In the genomic region with DNA sequence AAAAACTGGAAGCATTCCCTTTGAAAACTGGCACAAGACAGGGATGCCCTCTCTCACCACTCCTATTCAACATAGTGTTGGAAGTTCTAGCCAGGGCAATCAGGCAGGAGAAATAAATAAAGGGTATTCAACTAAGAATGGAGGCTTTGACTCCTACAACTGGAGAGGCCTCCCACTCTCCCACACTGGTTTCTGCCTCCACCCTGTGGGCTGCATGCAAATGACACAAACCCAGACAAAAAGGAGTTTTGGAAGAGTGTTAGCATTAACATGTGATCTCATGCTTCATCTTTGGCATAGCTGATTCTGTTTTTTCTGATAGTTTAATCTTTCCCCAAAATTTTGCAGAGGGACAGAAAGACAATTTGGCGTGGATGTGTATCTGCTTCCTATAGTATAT, we compare ENCODE assay signal across 10 cellular contexts.
DNase-seq lines count a peak whose midpoint lies in the region; ATAC-seq, FAIRE-seq and TF ChIP-seq lines count a peak whose summit lies in the region.
"Had no signal": no experiment of that assay in that cellular context is flagged by ENCODE, and none has a peak within 500 bp of the region (broad histone marks: within the 10 kb centered on the region; RNA-seq: fewer than 3 reads in every experiment).

No MANE protein-coding gene starts in this region.

- no peak overlapping the region for H3K4me3 ChIP-seq in endothelial cell of umbilical vein (replicated peaks in 1 of 3; ENCODE audit: insufficient read depth in 1 of 3, low read depth in 1 of 3, low read length in 3 of 3)

- CTCF ChIA-PET in endothelial cell of umbilical vein (lab: Charles Lee) = interaction anchor here (1.0 to 5.4 kb wide), 3 partner anchors 525 to 847 kb away, joined by 3 to 21 read pairs (median 3); no protein-coding TSS in a partner anchor
- CTCF ChIA-PET in activated CD8-positive, alpha-beta T cell treated with anti-CD3 and anti-CD28 coated beads for 36 hours (lab: Charles Lee) = interaction anchor here (0.6 to 1.3 kb wide), 2 partner anchors 13 to 301 kb away, joined by 3 read pairs; no protein-coding TSS in a partner anchor

- H2AFZ ChIP-seq in endothelial cell of umbilical vein (ENCODE audit: low read depth, low read length) = no peak overlapping the region

- no peaks in the 10 kb centered on the region for H3K9me1 ChIP-seq in endothelial cell of umbilical vein (replicated peaks; ENCODE audit: control insufficient read depth, extremely low read depth, insufficient read depth, low read length)

- DNase-seq in NCI-H1092 treated with DMSO at 0.1 percent for 48 hours (lab: John Stamatoyannopoulos, UW) (peak; percentile 0), NCI-H1092 (lab: John Stamatoyannopoulos, UW) (no peak), MV-4-11 (lab: John Stamatoyannopoulos, UW) (peak; percentile 32), endothelial cell of umbilical vein (ENCODE audit: low read depth, low spot score) (peak; percentile 16), progenitor cell of endocrine pancreas (ENCODE audit: low spot score, unreplicated experiment) (no peak), NOMO-1 treated with dmso at 0.1 percent for 144 hours (lab: John Stamatoyannopoulos, UW; ENCODE audit: unreplicated experiment) (no peak), GF-D8 (lab: John Stamatoyannopoulos, UW) (no peak)
- no peak for DNase-seq in activated CD8-positive, alpha-beta T cell treated with anti-CD3 and anti-CD28 coated beads for 36 hours
- DNase-seq: activated B cell treated with CpG ODN at 0.5 μM for 24 hours had no signal

- H3K27ac ChIP-seq in endothelial cell of umbilical vein (ENCODE audit: insufficient read depth, low read depth, low read length) = no peak overlapping the region

- no peak overlapping the region for H3K9ac ChIP-seq in endothelial cell of umbilical vein (replicated peaks; ENCODE audit: extremely low read depth, insufficient read depth, low read length)

- no peak for TF ChIP-seq POLR2A in endothelial cell of umbilical vein (IDR thresholded peaks at IDR 0.05; ENCODE audit: low read depth, low read length)

- no peak overlapping the region for H3K27ac Mint-ChIP-seq in progenitor cell of endocrine pancreas
- H3K27ac Mint-ChIP-seq in activated CD8-positive, alpha-beta T cell treated with anti-CD3 and anti-CD28 coated beads for 36 hours = no peak overlapping the region
- H3K27ac Mint-ChIP-seq: activated B cell treated with CpG ODN at 0.5 μM for 24 hours, B cell had no signal

- H3K27me3 ChIP-seq in endothelial cell of umbilical vein (ENCODE audit: control insufficient read depth in 2 of 2, insufficient read depth in 2 of 2, low read length in 2 of 2) = no peaks in the 10 kb centered on the region

- H3K9me3 Mint-ChIP-seq in progenitor cell of endocrine pancreas (ENCODE audit: low read depth) = no peaks in the 10 kb centered on the region
- H3K9me3 Mint-ChIP-seq in activated CD8-positive, alpha-beta T cell treated with anti-CD3 and anti-CD28 coated beads for 36 hours = no peaks in the 10 kb centered on the region
- H3K9me3 Mint-ChIP-seq: activated B cell treated with CpG ODN at 0.5 μM for 24 hours had no signal

- TF ChIP-seq CTCF in endothelial cell of umbilical vein (IDR thresholded peaks at IDR 0.05; ENCODE audit: extremely low read depth in 1 of 2, insufficient read depth in 1 of 2, low read depth in 1 of 2, low read length in 2 of 2) = peak in 1 of 2 donors; percentile 21
- peak; percentile 43 for TF ChIP-seq CTCF in progenitor cell of endocrine pancreas (IDR thresholded peaks at IDR 0.05; ENCODE audit: unreplicated experiment)
- no peak for TF ChIP-seq CTCF in activated CD8-positive, alpha-beta T cell treated with anti-CD3 and anti-CD28 coated beads for 36 hours (IDR thresholded peaks at IDR 0.05)

- no peaks in the 10 kb centered on the region for H3K36me3 ChIP-seq in endothelial cell of umbilical vein (ENCODE audit: control insufficient read depth in 2 of 2, extremely low read depth in 1 of 2, insufficient read depth in 2 of 2, low read length in 2 of 2)

- no peak overlapping the region for H3K4me2 ChIP-seq in endothelial cell of umbilical vein (ENCODE audit: insufficient read depth, low read length)

- no peaks in the 10 kb centered on the region for H3K27me3 Mint-ChIP-seq in progenitor cell of endocrine pancreas
- no peaks in the 10 kb centered on the region for H3K27me3 Mint-ChIP-seq in activated CD8-positive, alpha-beta T cell treated with anti-CD3 and anti-CD28 coated beads for 36 hours
- H3K27me3 Mint-ChIP-seq: activated B cell treated with CpG ODN at 0.5 μM for 24 hours had no signal

- no peak for FAIRE-seq in endothelial cell of umbilical vein (lab: Jason Lieb, UNC)

- H4K20me1 ChIP-seq in endothelial cell of umbilical vein (replicated peaks; ENCODE audit: control insufficient read depth, extremely low read depth, insufficient read depth, low read length) = no peaks in the 10 kb centered on the region

- H3K36me3 Mint-ChIP-seq in progenitor cell of endocrine pancreas (ENCODE audit: insufficient read depth) = no peaks in the 10 kb centered on the region
- H3K36me3 Mint-ChIP-seq in activated CD8-positive, alpha-beta T cell treated with anti-CD3 and anti-CD28 coated beads for 36 hours (ENCODE audit: low read depth) = no peaks in the 10 kb centered on the region

- BruUV-seq in endothelial cell of umbilical vein (replicated peaks; lab: Mats Ljungman, UMichigan) = no TSS peak

- dilution Hi-C loops in endothelial cell of umbilical vein (cut with MboI; ENCODE audit: extremely low pct_ligation_motif_present, low sequenced_read_pairs) = no loop called here

- intact Hi-C loops in endothelial cell of umbilical vein (cut with micrococcal nuclease) = loop anchor here (2.0 kb wide), 1 partner anchor 866 kb away; no protein-coding TSS in a partner anchor
- intact Hi-C loops in activated CD8-positive, alpha-beta T cell treated with anti-CD3 and anti-CD28 coated beads for 36 hours (cut with micrococcal nuclease) = loop anchor here (10.0 kb wide), 1 partner anchor 522 kb away; no protein-coding TSS in a partner anchor

- no peaks in the 10 kb centered on the region for H3K9me3 ChIP-seq in endothelial cell of umbilical vein (replicated peaks; ENCODE audit: control insufficient read depth, insufficient read depth, low read length)

- H3K79me2 ChIP-seq in endothelial cell of umbilical vein (ENCODE audit: control insufficient read depth, insufficient read depth, low read length) = no peaks in the 10 kb centered on the region

- H3K4me1 ChIP-seq in endothelial cell of umbilical vein (ENCODE audit: control insufficient read depth, extremely low read depth, insufficient read depth, low read length) = no peaks in the 10 kb centered on the region

- ATAC-seq in activated CD8-positive, alpha-beta T cell treated with anti-CD3 and anti-CD28 coated beads for 36 hours = no peak

- H3K4me3 Mint-ChIP-seq in progenitor cell of endocrine pancreas (ENCODE audit: low read depth) = no peak overlapping the region
- no peak overlapping the region for H3K4me3 Mint-ChIP-seq in activated CD8-positive, alpha-beta T cell treated with anti-CD3 and anti-CD28 coated beads for 36 hours
- H3K4me3 Mint-ChIP-seq: activated B cell treated with CpG ODN at 0.5 μM for 24 hours, B cell had no signal

- H3K4me1 Mint-ChIP-seq in progenitor cell of endocrine pancreas (ENCODE audit: low read depth) = no peaks in the 10 kb centered on the region
- H3K4me1 Mint-ChIP-seq in activated CD8-positive, alpha-beta T cell treated with anti-CD3 and anti-CD28 coated beads for 36 hours (ENCODE audit: low read depth) = no peaks in the 10 kb centered on the region
- H3K4me1 Mint-ChIP-seq: activated B cell treated with CpG ODN at 0.5 μM for 24 hours, B cell had no signal

- POLR2A ChIA-PET in endothelial cell of umbilical vein (lab: Charles Lee) = no interaction called here
- POLR2A ChIA-PET in activated CD8-positive, alpha-beta T cell treated with anti-CD3 and anti-CD28 coated beads for 36 hours (lab: Charles Lee) = no interaction called here

TF ChIP-seq in endothelial cell of umbilical vein, 7 proteins besides CTCF, POLR2A, EP300 and RAD21:
- TF ChIP-seq EZH2 (IDR thresholded peaks at IDR 0.05; ENCODE audit: borderline replicate concordance, low read depth, low read length, severe bottlenecking) (no peak), POLR2AphosphoS5 (IDR thresholded peaks at IDR 0.05; ENCODE audit: insufficient read depth, low read depth, low read length) (no peak), JUN (IDR thresholded peaks at IDR 0.05; ENCODE audit: borderline replicate concordance, insufficient read depth, insufficient read length, low read depth) (no peak), FOS (IDR thresholded peaks at IDR 0.05; ENCODE audit: borderline replicate concordance, insufficient read depth, low read length) (no peak), GATA2 (IDR thresholded peaks at IDR 0.05; ENCODE audit: insufficient read depth, insufficient read length, low read depth, low read length) (no peak), MYC (IDR thresholded peaks at IDR 0.05; ENCODE audit: low read depth, low read length) (no peak), MAX (IDR thresholded peaks at IDR 0.05; ENCODE audit: insufficient read depth, insufficient read length) (no peak)

Comparison
In these comparisons a context has a peak if more than half of its experiments do, and no peak if none do; other contexts are left out.
1. DNase-seq: peak in NCI-H1092 treated with DMSO at 0.1 percent for 48 hours (single experiment), MV-4-11 (single experiment) and endothelial cell of umbilical vein (single experiment); none in NCI-H1092 (single experiment), progenitor cell of endocrine pancreas (single experiment), NOMO-1 treated with dmso at 0.1 percent for 144 hours (single experiment), activated CD8-positive, alpha-beta T cell treated with anti-CD3 and anti-CD28 coated beads for 36 hours (single experiment) and GF-D8 (single experiment).